Comparison of ENCODE assay signal across 14 cellular contexts in the genomic region with DNA sequence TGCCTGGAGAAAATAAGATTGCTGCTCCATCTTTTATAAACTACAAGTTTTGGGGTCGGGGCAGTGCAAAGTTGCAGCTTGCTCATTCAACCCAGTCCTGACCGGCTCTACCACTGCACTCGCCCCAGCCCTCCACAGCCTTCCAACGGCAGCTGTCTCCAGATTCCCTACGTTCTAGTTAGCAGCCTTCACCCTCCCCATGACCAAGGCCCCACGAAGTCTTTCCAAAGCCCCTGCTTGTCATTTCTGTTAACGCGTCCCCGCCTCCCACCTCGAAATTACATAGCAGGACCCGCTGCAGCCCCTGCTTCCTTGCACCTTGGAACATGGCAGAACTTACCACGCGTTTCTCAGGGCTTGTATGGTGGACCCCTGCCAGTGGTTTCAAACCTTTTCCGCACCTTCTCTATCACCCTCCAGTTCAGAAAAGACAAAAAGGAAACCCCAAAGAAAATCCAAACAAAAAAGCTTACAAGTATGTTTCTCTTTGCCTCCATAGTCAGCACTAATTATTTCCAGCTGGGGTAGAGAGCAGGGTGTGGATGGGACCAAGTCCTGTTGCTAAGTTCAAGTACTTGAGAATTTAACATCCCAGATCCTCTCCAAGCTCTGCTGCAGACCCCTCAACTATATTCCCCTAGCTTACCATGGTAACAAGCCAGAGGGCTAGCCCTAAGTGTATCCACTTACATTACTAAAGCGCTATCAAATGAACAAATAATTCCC.
DNase-seq lines count a peak whose midpoint lies in the region; ATAC-seq and TF ChIP-seq lines count a peak whose summit lies in the region.
"Had no signal": no experiment of that assay in that cellular context is flagged by ENCODE, and none has a peak within 500 bp of the region (broad histone marks: within the 10 kb centered on the region; RNA-seq: fewer than 3 reads in every experiment).

No MANE protein-coding gene starts in this region.

- H3K27ac ChIP-seq in A673 (ENCODE audit: low read depth, low read length, poor library complexity, severe bottlenecking) = peak overlapping the region; percentile 24
- no peak overlapping the region for H3K27ac ChIP-seq in H9 (ENCODE audit: insufficient read length, low read depth, low read length)
- no peak overlapping the region for H3K27ac ChIP-seq in mesendoderm (ENCODE audit: low read depth, low read length)
- no peak overlapping the region for H3K27ac ChIP-seq in upper lobe of right lung
- no peak overlapping the region for H3K27ac ChIP-seq in uterus
- H3K27ac ChIP-seq: lower lobe of right lung, neutrophil, SJSA1 had no signal

- no peaks in the 10 kb centered on the region for H3K9me3 ChIP-seq in A673 (ENCODE audit: low read depth, low read length, poor library complexity, severe bottlenecking)
- H3K9me3 ChIP-seq in H9 (ENCODE audit: control insufficient read depth, low read depth, low read length) = no peaks in the 10 kb centered on the region
- no peaks in the 10 kb centered on the region for H3K9me3 ChIP-seq in adipocyte (ENCODE audit: control insufficient read depth, low read length)
- H3K9me3 ChIP-seq in upper lobe of right lung = no peaks in the 10 kb centered on the region
- H3K9me3 ChIP-seq in uterus = no peaks in the 10 kb centered on the region
- H3K9me3 ChIP-seq: lower lobe of right lung, neutrophil, SJSA1 had no signal

- no peak overlapping the region for H3K4me3 ChIP-seq in A673 (ENCODE audit: low read depth, low read length, poor library complexity, severe bottlenecking)
- peak overlapping the region; percentile 69 for H3K4me3 ChIP-seq in adipocyte (ENCODE audit: low read length)
- H3K4me3 ChIP-seq in mesendoderm (ENCODE audit: low read length) = no peak overlapping the region
- no peak overlapping the region for H3K4me3 ChIP-seq in upper lobe of right lung
- no peak overlapping the region for H3K4me3 ChIP-seq in uterus
- H3K4me3 ChIP-seq: lower lobe of right lung, SJSA1 had no signal

- peaks cover 22 to 35% (median 23%) of the 10 kb centered on the region in 3 experiments for H3K36me3 Mint-ChIP-seq in H9 (ENCODE audit: insufficient read depth in 1 of 3, low read depth in 3 of 3)

- no peak for TF ChIP-seq CTCF in A673 (conservative IDR thresholded peaks at IDR 0.05; ENCODE audit: low read depth, low read length)
- no peak for TF ChIP-seq CTCF in H9 (conservative IDR thresholded peaks at IDR 0.05)
- no peak for TF ChIP-seq CTCF in upper lobe of right lung (IDR thresholded peaks at IDR 0.05)
- no peak for TF ChIP-seq CTCF in uterus (IDR thresholded peaks at IDR 0.05)

- no peak overlapping the region for H3T11ph ChIP-seq in H9 (ENCODE audit: low read length)

- intact Hi-C loops in A673 (cut with micrococcal nuclease; ENCODE audit: unreplicated experiment) = no loop called here
- intact Hi-C loops in upper lobe of right lung (cut with DNase I) = no loop called here
- intact Hi-C loops in uterus (cut with DNase I; ENCODE audit: low total_unique reads) = no loop called here

- no peak overlapping the region for H4K5ac ChIP-seq in H9 (ENCODE audit: insufficient read length, low read depth, low read length)
- H4K5ac ChIP-seq in mesendoderm (ENCODE audit: low read length) = no peak overlapping the region

- peaks cover 28 to 34% of the 10 kb centered on the region in 2 experiments for H3K4me1 Mint-ChIP-seq in H9

- H2AFZ ChIP-seq in H9 (ENCODE audit: low read length) = no peak overlapping the region

- peak overlapping the region; percentile 8 for H2BK5ac ChIP-seq in H9 (ENCODE audit: insufficient read length, low read length)
- no peak overlapping the region for H2BK5ac ChIP-seq in mesendoderm (ENCODE audit: low read length)

- no peaks in the 10 kb centered on the region for H3K23me2 ChIP-seq in H9 (ENCODE audit: insufficient read length, low read depth, low read length, poor library complexity, severe bottlenecking)

- H4K20me1 ChIP-seq in H9 (ENCODE audit: control insufficient read depth, insufficient read depth, insufficient read length) = no peaks in the 10 kb centered on the region

- H3K4ac ChIP-seq in H9 (ENCODE audit: low read depth, low read length) = no peak overlapping the region
- H3K4ac ChIP-seq in mesendoderm (ENCODE audit: low read depth, low read length) = no peak overlapping the region

- no CpG with 5 or more reads among the region's 15 CpGs for WGBS in H9 (ENCODE audit: extremely low coverage, insufficient read length, low lambda C conversion rate)
- no CpG with 5 or more reads among the region's 15 CpGs for whole genome bisulfite sequencing in mesendoderm (ENCODE audit: extremely low coverage, insufficient coverage, low lambda C conversion rate)

- no peak for TF ChIP-seq POLR2A in uterus (IDR thresholded peaks at IDR 0.05)

- H3K79me2 ChIP-seq in H9 (ENCODE audit: insufficient read depth, low read length) (no peaks in the 10 kb centered on the region), mesendoderm (ENCODE audit: control insufficient read depth, insufficient read depth, low read length) (peaks cover 14% of the 10 kb centered on the region)

- H3K9ac ChIP-seq in H9 (ENCODE audit: extremely low read depth, insufficient read length, low read length) = no peak overlapping the region
- peak overlapping the region; percentile 54 for H3K9ac ChIP-seq in adipocyte (ENCODE audit: low read length)
- H3K9ac ChIP-seq in mesendoderm (ENCODE audit: low read length) = peak overlapping the region; percentile 31

- DNase-seq in A673 (ENCODE audit: low spot score) (no peak), H9 (no peak), adipocyte (ENCODE audit: low read depth) (peak; percentile 77), mesendoderm (no peak), upper lobe of right lung (no peak), KG1 (lab: John Stamatoyannopoulos, UW) (no peak), uterus (no peak)
- DNase-seq in activated CD4-positive, alpha-beta T cell treated with anti-CD3 and anti-CD28 coated beads for 4 hours = no peak
- DNase-seq: activated CD4-positive, alpha-beta T cell treated with anti-CD3 and anti-CD28 coated beads, Interleukin-2, amount 50 U/mL, for 48 hours; lower lobe of right lung; NCI-H2081 treated with DMSO at 0.1 percent for 48 hours; NK-92 treated with Interleukin-12 subunit alpha and Interleukin-12 subunit beta, amount 100 ng/mL, for 24 hours had no signal

- no peaks in the 10 kb centered on the region for H3K79me1 ChIP-seq in H9 (ENCODE audit: insufficient read depth, low read depth, low read length, poor library complexity, severe bottlenecking)
- peaks cover 2% of the 10 kb centered on the region for H3K79me1 ChIP-seq in mesendoderm (ENCODE audit: low read length)

- H3K56ac ChIP-seq in H9 (ENCODE audit: insufficient read length, low read depth, low read length) (no peak overlapping the region), mesendoderm (ENCODE audit: low read length) (peak overlapping the region; percentile 75)

- H3K4me1 ChIP-seq in A673 (ENCODE audit: insufficient read depth, low read length, poor library complexity, severe bottlenecking) (peaks cover 21% of the 10 kb centered on the region), H9 (ENCODE audit: insufficient read depth, low read length) (peaks cover 6% of the 10 kb centered on the region; the same call in 1 of the 2 replicates), adipocyte (ENCODE audit: control insufficient read depth, insufficient read depth, low read length) (peaks cover 21% of the 10 kb centered on the region), mesendoderm (ENCODE audit: control insufficient read depth, low read depth, low read length) (peaks cover 15% of the 10 kb centered on the region), upper lobe of right lung (peaks cover 5% of the 10 kb centered on the region), uterus (no peaks in the 10 kb centered on the region)

- H3K18ac ChIP-seq in H9 (ENCODE audit: insufficient read length, low read depth, low read length) = peak overlapping the region; percentile 25
- H3K18ac ChIP-seq in mesendoderm (ENCODE audit: low read length) = no peak overlapping the region

- H3K23ac ChIP-seq in H9 (ENCODE audit: insufficient read length, low read depth, low read length) (no peak overlapping the region), mesendoderm (ENCODE audit: low read length) (no peak overlapping the region)

- H2BK12ac ChIP-seq in H9 (ENCODE audit: insufficient read length, low read depth, low read length) = no peak overlapping the region

- ATAC-seq in upper lobe of right lung = no peak
- ATAC-seq: lower lobe of right lung had no signal

- H3K4me2 ChIP-seq in H9 (ENCODE audit: insufficient read depth, insufficient read length, low read length) (no peak overlapping the region), mesendoderm (ENCODE audit: low read length) (no peak overlapping the region)

- H2AK5ac ChIP-seq in H9 (ENCODE audit: insufficient read length, low read length) (no peak overlapping the region), mesendoderm (ENCODE audit: low read length) (no peak overlapping the region)

- POLR2A ChIA-PET in A673 (lab: Charles Lee; ENCODE audit: low non-redundant PET) = no interaction called here

- H3K27ac Mint-ChIP-seq in H9 = peak overlapping the region; percentile 71 to 85 (median 85)

- H2BK120ac ChIP-seq in H9 (ENCODE audit: low read depth, low read length, poor library complexity, severe bottlenecking) = no peak overlapping the region
- no peak overlapping the region for H2BK120ac ChIP-seq in mesendoderm (ENCODE audit: low read depth, low read length)

- H3K27me3 ChIP-seq in A673 (replicated peaks; ENCODE audit: insufficient read depth, low read depth, low read length, poor library complexity) (no peaks in the 10 kb centered on the region), H9 (ENCODE audit: insufficient read depth, low read length) (no peaks in the 10 kb centered on the region), adipocyte (replicated peaks; ENCODE audit: control insufficient read depth, insufficient read depth, low read length) (no peaks in the 10 kb centered on the region), mesendoderm (ENCODE audit: insufficient read depth, low read length, poor library complexity) (no peaks in the 10 kb centered on the region), upper lobe of right lung (no peaks in the 10 kb centered on the region), uterus (no peaks in the 10 kb centered on the region)
- H3K27me3 ChIP-seq: neutrophil, SJSA1 had no signal

- H2BK20ac ChIP-seq in H9 (ENCODE audit: low read depth, low read length, poor library complexity, severe bottlenecking) = no peak overlapping the region

- H4K91ac ChIP-seq in H9 (ENCODE audit: insufficient read length, low read depth, low read length) = no peak overlapping the region

- H3K4me3 Mint-ChIP-seq in H9 = no peak overlapping the region

- H3K27me3 Mint-ChIP-seq in H9 (ENCODE audit: low read depth) = no peaks in the 10 kb centered on the region

- no peak overlapping the region for H2BK15ac ChIP-seq in H9 (ENCODE audit: low read depth, low read length)
- no peak overlapping the region for H2BK15ac ChIP-seq in mesendoderm (replicated peaks; ENCODE audit: low read depth)

- peak overlapping the region; percentile 65 for H3K14ac ChIP-seq in H9 (ENCODE audit: insufficient read depth, low read length)

- BruUV-seq in A673 (replicated peaks; lab: Mats Ljungman, UMichigan) = no TSS peak

- no peaks in the 10 kb centered on the region for H3K9me3 Mint-ChIP-seq in H9

- peaks cover 25% of the 10 kb centered on the region for H3K36me3 ChIP-seq in A673 (ENCODE audit: insufficient read depth, low read length, poor library complexity, severe bottlenecking)
- no peaks in the 10 kb centered on the region for H3K36me3 ChIP-seq in adipocyte (ENCODE audit: control insufficient read depth, insufficient read depth, low read length, severe bottlenecking)
- H3K36me3 ChIP-seq in mesendoderm (ENCODE audit: control insufficient read depth, insufficient read depth, low read length) = peaks cover 2% of the 10 kb centered on the region
- H3K36me3 ChIP-seq in upper lobe of right lung = no peaks in the 10 kb centered on the region
- no peaks in the 10 kb centered on the region for H3K36me3 ChIP-seq in uterus
- H3K36me3 ChIP-seq: lower lobe of right lung, neutrophil, SJSA1 had no signal

- CTCF ChIA-PET in A673 (lab: Charles Lee) = no interaction called here

- no peak overlapping the region for H4K8ac ChIP-seq in H9 (replicated peaks; ENCODE audit: insufficient read length, low read depth, low read length)
- H4K8ac ChIP-seq in mesendoderm (ENCODE audit: low read depth, low read length) = no peak overlapping the region
